Comparison of ENCODE assay signal across 15 cellular contexts in genomic region chrX:140298946-140299345, GRCh38.
DNase-seq lines count a peak whose midpoint lies in the region; FAIRE-seq and TF ChIP-seq lines count a peak whose summit lies in the region.
"Had no signal": no experiment of that assay in that cellular context is flagged by ENCODE, and none has a peak within 500 bp of the region (broad histone marks: within the 10 kb centered on the region; RNA-seq: fewer than 3 reads in every experiment).

No MANE protein-coding gene starts in this region.

- no peaks in the 10 kb centered on the region for H3K4me1 Mint-ChIP-seq in astrocyte (ENCODE audit: low read depth, unreplicated experiment)
- H3K4me1 Mint-ChIP-seq: CD8-positive, alpha-beta memory T cell had no signal

- H4K20me1 ChIP-seq in astrocyte (ENCODE audit: insufficient read depth, low read length): no peaks in the 10 kb centered on the region
- H4K20me1 ChIP-seq: BLaER1 had no signal

- H3K27me3 Mint-ChIP-seq in astrocyte (ENCODE audit: low read depth, unreplicated experiment): no peaks in the 10 kb centered on the region

- TF ChIP-seq POLR2A in testis (IDR thresholded peaks at IDR 0.05) (no peak), erythroblast (IDR thresholded peaks at IDR 0.05; ENCODE audit: low read length) (no peak)

- intact Hi-C loops in testis (cut with DNase I; ENCODE audit: low total_unique reads) (no loop called here), ascending aorta (cut with DNase I) (no loop called here)

- no peaks in the 10 kb centered on the region for H3K36me3 Mint-ChIP-seq in astrocyte (ENCODE audit: low read depth, unreplicated experiment)
- H3K36me3 Mint-ChIP-seq: CD8-positive, alpha-beta memory T cell had no signal

- H3K36me3 ChIP-seq in astrocyte (ENCODE audit: insufficient read depth, low read length): no peaks in the 10 kb centered on the region
- H3K36me3 ChIP-seq in testis (ENCODE audit: low read depth, missing control alignments): no peaks in the 10 kb centered on the region
- H3K36me3 ChIP-seq in ascending aorta: no peaks in the 10 kb centered on the region
- H3K36me3 ChIP-seq: BLaER1 had no signal

- H3K4me1 ChIP-seq in astrocyte (ENCODE audit: insufficient read depth, low read length) (peaks cover 10% of the 10 kb centered on the region), testis (no peaks in the 10 kb centered on the region), ascending aorta (no peaks in the 10 kb centered on the region)
- H3K4me1 ChIP-seq: BLaER1 had no signal

- peaks cover 2% of the 10 kb centered on the region for H3K9me3 Mint-ChIP-seq in astrocyte (ENCODE audit: unreplicated experiment)
- H3K9me3 Mint-ChIP-seq: CD8-positive, alpha-beta memory T cell had no signal

- H3K4me3 ChIP-seq in astrocyte (ENCODE audit: insufficient read depth, low read depth, low read length) (no peak overlapping the region), testis (no peak overlapping the region), ascending aorta (no peak overlapping the region)
- H3K4me3 ChIP-seq: BLaER1 had no signal

- no peak overlapping the region for H3K4me3 Mint-ChIP-seq in astrocyte (ENCODE audit: unreplicated experiment)
- H3K4me3 Mint-ChIP-seq: CD8-positive, alpha-beta memory T cell; HFFc6 had no signal

- peak overlapping the region; percentile 47 for H3K4me2 ChIP-seq in astrocyte (ENCODE audit: low read length)
- H3K4me2 ChIP-seq: BLaER1 had no signal

- no peak overlapping the region for H3K27ac ChIP-seq in astrocyte (ENCODE audit: low read depth, low read length)
- no peak overlapping the region for H3K27ac ChIP-seq in testis
- no peak overlapping the region for H3K27ac ChIP-seq in ascending aorta
- H3K27ac ChIP-seq: BLaER1, HL-60 had no signal

- no peak overlapping the region for H3K9ac ChIP-seq in astrocyte (ENCODE audit: low read length)
- H3K9ac ChIP-seq: BLaER1 had no signal

- no peak overlapping the region for H3K27ac Mint-ChIP-seq in astrocyte (ENCODE audit: unreplicated experiment)
- H3K27ac Mint-ChIP-seq: CD8-positive, alpha-beta memory T cell; HFFc6 had no signal

- TF ChIP-seq CTCF in astrocyte (IDR thresholded peaks at IDR 0.05; ENCODE audit: insufficient read depth, low read depth, low read length): no peak
- TF ChIP-seq CTCF in testis (IDR thresholded peaks at IDR 0.05): no peak
- TF ChIP-seq CTCF in ascending aorta (IDR thresholded peaks at IDR 0.05): no peak

- no peaks in the 10 kb centered on the region for H3K9me3 ChIP-seq in astrocyte (ENCODE audit: insufficient read depth, low read depth, low read length)
- no peaks in the 10 kb centered on the region for H3K9me3 ChIP-seq in testis
- H3K9me3 ChIP-seq in ascending aorta: no peaks in the 10 kb centered on the region
- H3K9me3 ChIP-seq: BLaER1 had no signal

- H2AFZ ChIP-seq in astrocyte (ENCODE audit: low read depth, low read length): no peak overlapping the region

- no peak for FAIRE-seq in astrocyte (lab: Jason Lieb, UNC)

- peak; percentile 71 for DNase-seq in M059J (ENCODE audit: low read depth)
- peak; percentile 81 for DNase-seq in astrocyte (ENCODE audit: low read depth)
- DNase-seq in glomerular visceral epithelial cell (ENCODE audit: extremely low spot score): peak; percentile 2
- peak; percentile 7 for DNase-seq in renal cortical epithelial cell (ENCODE audit: low read depth)
- no peak for DNase-seq in testis
- DNase-seq in activated T-cell treated with anti-CD3 and anti-CD28 coated beads, Interleukin-2, amount 50 U/mL, for 48 hours: no peak
- no peak for DNase-seq in erythroblast (lab: John Stamatoyannopoulos, UW)
- DNase-seq in ascending aorta (ENCODE audit: low spot score in 2 of 2): no peak
- DNase-seq: AML-193; CD8-positive, alpha-beta memory T cell; DMS53; HCEC 1CT; HFFc6 had no signal

- H3K27me3 ChIP-seq in astrocyte (ENCODE audit: insufficient read depth, low read length) (no peaks in the 10 kb centered on the region), testis (no peaks in the 10 kb centered on the region), ascending aorta (no peaks in the 10 kb centered on the region)

- H3K79me2 ChIP-seq in astrocyte (ENCODE audit: insufficient read depth, low read length): no peaks in the 10 kb centered on the region

- WGBS in testis, 2 donors: 80 to 82% methylated on average over 5 of the region's 5 CpGs

Comparison
In these comparisons a context has a peak if more than half of its experiments do, and no peak if none do; other contexts are left out.
1. DNase-seq: peak in M059J (single experiment), astrocyte (single experiment), glomerular visceral epithelial cell (single experiment) and renal cortical epithelial cell (single experiment); none in testis (single experiment), activated T-cell treated with anti-CD3 and anti-CD28 coated beads, Interleukin-2, amount 50 U/mL, for 48 hours (0 of 2), erythroblast (0 of 2) and ascending aorta (0 of 2).